In the genomic region with DNA sequence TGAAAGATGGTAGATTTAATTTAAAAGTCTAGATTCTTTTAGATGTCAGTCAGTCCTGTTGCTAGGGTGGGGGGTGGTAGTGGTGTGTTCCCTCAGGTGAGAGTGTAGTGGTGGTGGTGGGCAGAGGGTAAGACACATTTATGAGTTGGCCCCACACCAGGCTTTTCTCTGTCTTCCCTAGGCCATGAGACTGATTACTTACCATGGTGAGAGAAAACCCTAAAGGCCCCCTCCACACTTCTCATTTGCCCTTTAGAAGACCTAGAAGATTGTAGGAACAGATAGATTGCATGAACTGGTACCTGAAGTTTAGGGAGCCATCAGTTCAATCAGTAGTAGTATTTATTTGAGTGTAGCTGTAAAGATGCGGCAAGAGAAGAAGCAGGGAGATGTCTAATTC, we compare ENCODE assay signal across 20 cellular contexts.
"Had no signal": no experiment of that assay in that cellular context is flagged by ENCODE, and none has a peak within 500 bp of the region (broad histone marks: within the 10 kb centered on the region; RNA-seq: fewer than 3 reads in every experiment).

No MANE protein-coding gene starts in this region.

- H3K36me3 ChIP-seq: breast epithelium, gastrocnemius medialis, left ventricle myocardium inferior had no signal

- H3K9me3 Mint-ChIP-seq: activated CD4-positive, alpha-beta T cell treated with anti-CD3 and anti-CD28 coated beads, Interleukin-2, amount 10 ng/mL, durations not matched to agents 7 days and 5 days; activated naive CD4-positive, alpha-beta T cell treated with anti-CD3 and anti-CD28 coated beads, Interleukin-2, amount 10 ng/mL, durations not matched to agents 7 days and 5 days; activated naive CD8-positive, alpha-beta T cell treated with anti-CD3 and anti-CD28 coated beads, Interleukin-2, amount 50 U/mL, for 24 hours; activated T-cell treated with anti-CD3 and anti-CD28 coated beads, Interleukin-2, amount 50 U/mL, for 24 hours; T-cell had no signal

- H3K27ac ChIP-seq: gastrocnemius medialis, left ventricle myocardium inferior, parathyroid adenoma, tibial nerve had no signal

- H3K4me3 ChIP-seq: breast epithelium, gastrocnemius medialis, left ventricle myocardium inferior, tibial nerve had no signal

- H3K4me1 ChIP-seq: breast epithelium, parathyroid adenoma had no signal

- H3K4me3 Mint-ChIP-seq: activated CD4-positive, alpha-beta T cell treated with anti-CD3 and anti-CD28 coated beads, Interleukin-2, amount 10 ng/mL, durations not matched to agents 7 days and 5 days; activated CD8-positive, alpha-beta T cell treated with anti-CD3 and anti-CD28 coated beads, Interleukin-2, amount 10 ng/mL, durations not matched to agents 7 days and 5 days; activated naive CD4-positive, alpha-beta T cell treated with anti-CD3 and anti-CD28 coated beads, Interleukin-2, amount 10 ng/mL, durations not matched to agents 7 days and 5 days; activated naive CD8-positive, alpha-beta T cell treated with anti-CD3 and anti-CD28 coated beads, Interleukin-2, amount 50 U/mL, for 24 hours; activated T-cell treated with anti-CD3 and anti-CD28 coated beads, Interleukin-2, amount 50 U/mL, for 24 hours; T-cell had no signal

- H3K27ac Mint-ChIP-seq: activated CD4-positive, alpha-beta T cell treated with anti-CD3 and anti-CD28 coated beads, Interleukin-2, amount 10 ng/mL, durations not matched to agents 7 days and 5 days; activated CD8-positive, alpha-beta T cell treated with anti-CD3 and anti-CD28 coated beads, Interleukin-2, amount 10 ng/mL, durations not matched to agents 7 days and 5 days; activated naive CD4-positive, alpha-beta T cell treated with anti-CD3 and anti-CD28 coated beads, Interleukin-2, amount 10 ng/mL, durations not matched to agents 7 days and 5 days; activated naive CD8-positive, alpha-beta T cell treated with anti-CD3 and anti-CD28 coated beads, Interleukin-2, amount 50 U/mL, for 24 hours; activated T-cell treated with anti-CD3 and anti-CD28 coated beads, Interleukin-2, amount 50 U/mL, for 24 hours; T-cell had no signal

- DNase-seq: activated CD4-positive, alpha-beta T cell treated with anti-CD3 and anti-CD28 coated beads, Interleukin-2, amount 10 ng/mL, durations not matched to agents 7 days and 5 days; activated CD8-positive, alpha-beta T cell treated with anti-CD3 and anti-CD28 coated beads, Interleukin-2, amount 10 ng/mL, durations not matched to agents 7 days and 5 days; activated effector memory CD4-positive, alpha-beta T cell treated with Interleukin-2 at 50 U/mL for 16 hours; activated naive CD4-positive, alpha-beta T cell treated with anti-CD3 and anti-CD28 coated beads, Interleukin-2, amount 10 ng/mL, durations not matched to agents 7 days and 5 days; activated naive CD8-positive, alpha-beta T cell treated with anti-CD3 and anti-CD28 coated beads, Interleukin-2, amount 50 U/mL, for 24 hours; activated T-cell treated with anti-CD3 and anti-CD28 coated beads, Interleukin-2, amount 50 U/mL, for 24 hours; aorta; cortex of kidney; gastrocnemius medialis; head of caudate nucleus; left ventricle myocardium inferior; stimulated activated CD8-positive, alpha-beta memory T cell treated with anti-CD3 and anti-CD28 coated beads, Interleukin-4, amount 100 ng/mL, for 48 hours; stimulated activated naive CD4-positive, alpha-beta T cell; substantia nigra; T-cell had no signal

- H3K27me3 ChIP-seq: breast epithelium, gastrocnemius medialis, tibial nerve had no signal

- H3K27me3 Mint-ChIP-seq: activated CD4-positive, alpha-beta T cell treated with anti-CD3 and anti-CD28 coated beads, Interleukin-2, amount 10 ng/mL, durations not matched to agents 7 days and 5 days; activated naive CD4-positive, alpha-beta T cell treated with anti-CD3 and anti-CD28 coated beads, Interleukin-2, amount 10 ng/mL, durations not matched to agents 7 days and 5 days; activated naive CD8-positive, alpha-beta T cell treated with anti-CD3 and anti-CD28 coated beads, Interleukin-2, amount 50 U/mL, for 24 hours; activated T-cell treated with anti-CD3 and anti-CD28 coated beads, Interleukin-2, amount 50 U/mL, for 24 hours; T-cell had no signal

- H3K9me3 ChIP-seq: breast epithelium, gastrocnemius medialis, left ventricle myocardium inferior, tibial nerve had no signal

- ATAC-seq: activated CD4-positive, CD25-positive, alpha-beta regulatory T cell treated with anti-CD3 and anti-CD28 coated beads, Interleukin-2, amount 50 U/mL, for 24 hours; activated CD8-positive, alpha-beta T cell treated with anti-CD3 and anti-CD28 coated beads, Interleukin-2, amount 10 ng/mL, durations not matched to agents 7 days and 5 days; activated naive CD8-positive, alpha-beta T cell treated with anti-CD3 and anti-CD28 coated beads, Interleukin-2, amount 50 U/mL, for 24 hours; esophagus mucosa; gastrocnemius medialis; T-cell had no signal
